Comparison of ENCODE assay signal across 1 cellular context in the genomic region with DNA sequence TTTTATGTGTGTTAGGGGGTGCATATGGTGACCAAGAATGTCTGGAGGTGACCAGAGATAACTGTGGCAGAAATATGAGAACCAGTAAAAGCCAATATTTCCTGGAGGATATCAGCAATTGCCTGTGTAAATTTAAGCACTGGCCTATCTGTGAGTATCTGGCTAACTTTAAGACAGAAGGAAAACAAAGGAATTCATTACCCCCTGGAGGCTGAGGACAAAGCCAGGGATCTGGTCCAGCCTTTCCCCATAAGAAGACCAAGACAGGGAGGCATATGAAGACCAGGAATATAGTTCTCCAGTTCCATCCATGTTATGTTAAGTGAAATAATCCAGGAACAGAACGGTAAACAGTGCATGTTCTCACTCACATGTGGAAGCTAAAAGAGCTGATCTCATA.
TF ChIP-seq lines count a peak whose summit lies in the region.

No MANE protein-coding gene starts in this region.

TF ChIP-seq in GM23338, 12 proteins besides CTCF, POLR2A, EP300 and RAD21 (continued from another document):
- TF ChIP-seq CREB1 (CRISPR knock-in tag; IDR thresholded peaks at IDR 0.05; ENCODE audit: low read depth) (no peak), STAT1 (IDR thresholded peaks at IDR 0.05; ENCODE audit: unreplicated experiment) (no peak)
